Comparison of ENCODE assay signal across 24 cellular contexts in the genomic region with DNA sequence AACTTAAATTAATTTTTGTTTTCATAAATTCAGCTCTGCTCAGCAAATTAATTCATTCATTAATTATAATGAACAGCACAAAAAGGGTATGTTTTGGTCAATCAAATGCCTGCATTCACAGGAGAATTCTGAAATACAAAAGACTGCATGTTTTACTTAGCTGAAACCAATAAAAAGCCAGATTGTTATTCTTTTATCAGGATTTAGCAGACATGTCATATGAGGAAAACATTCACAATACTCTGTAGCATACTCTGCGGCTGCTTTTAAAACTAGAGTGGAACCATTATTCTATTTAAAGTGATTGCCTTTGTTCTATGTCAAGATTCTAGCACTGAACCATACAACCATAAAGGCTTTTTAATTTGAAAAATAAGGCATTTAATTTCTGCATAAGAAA. TPM values are rescaled to one million over a fixed set of nuclear protein-coding genes. Genes with fewer than 3 reads are reported as not detected.
"Had no signal": no experiment of that assay in that cellular context is flagged by ENCODE, and none has a peak within 500 bp of the region (broad histone marks: within the 10 kb centered on the region; RNA-seq: fewer than 3 reads in every experiment).

No MANE protein-coding gene starts in this region.

- FAIRE-seq: colon, endothelial cell of umbilical vein, islet of Langerhans, keratinocyte had no signal

- H3K4me3 Mint-ChIP-seq: effector memory CD8-positive, alpha-beta T cell; endodermal cell; mesothelial cell of epicardium; naive B cell; naive thymus-derived CD8-positive, alpha-beta T cell had no signal

- H3K9me3 Mint-ChIP-seq: effector memory CD8-positive, alpha-beta T cell; endodermal cell; mesothelial cell of epicardium; naive thymus-derived CD8-positive, alpha-beta T cell had no signal

- H3K4me1 Mint-ChIP-seq: endodermal cell; mesothelial cell of epicardium; naive B cell; naive thymus-derived CD8-positive, alpha-beta T cell had no signal

- DNase-seq: dermis blood vessel endothelial cell; effector CD8-positive, alpha-beta T cell; effector memory CD8-positive, alpha-beta T cell; endodermal cell; foreskin keratinocyte; gastrocnemius medialis; glutamatergic neuron; head of caudate nucleus; heart right ventricle; hippocampal formation; left cardiac atrium; left lung; left ventricle myocardium superior; lower lobe of right lung; mesenchymal stem cell; mucosa of descending colon; naive B cell; naive thymus-derived CD8-positive, alpha-beta T cell had no signal

- H3K27me3 Mint-ChIP-seq: effector memory CD8-positive, alpha-beta T cell; naive B cell had no signal

- H3K27ac Mint-ChIP-seq: effector memory CD8-positive, alpha-beta T cell; endodermal cell; mesothelial cell of epicardium; naive B cell; naive thymus-derived CD8-positive, alpha-beta T cell had no signal

- H3K36me3 Mint-ChIP-seq: mesothelial cell of epicardium; naive B cell; naive thymus-derived CD8-positive, alpha-beta T cell had no signal

- ATAC-seq: effector memory CD8-positive, alpha-beta T cell; foreskin keratinocyte; gastrocnemius medialis; heart right ventricle; left cardiac atrium; left lung; left ventricle myocardium superior; lower lobe of right lung; mucosa of descending colon; naive thymus-derived CD8-positive, alpha-beta T cell had no signal

RNA-seq across cellular contexts. Expression of a gene that starts 19.1 kb away (rescaled TPM):
- total RNA-seq: lung microvascular endothelial cell had no signal
- polyA plus RNA-seq: naive thymus-derived CD8-positive, alpha-beta T cell had no signal
